1 cellular context compared by ENCODE assay signal in the genomic region with DNA sequence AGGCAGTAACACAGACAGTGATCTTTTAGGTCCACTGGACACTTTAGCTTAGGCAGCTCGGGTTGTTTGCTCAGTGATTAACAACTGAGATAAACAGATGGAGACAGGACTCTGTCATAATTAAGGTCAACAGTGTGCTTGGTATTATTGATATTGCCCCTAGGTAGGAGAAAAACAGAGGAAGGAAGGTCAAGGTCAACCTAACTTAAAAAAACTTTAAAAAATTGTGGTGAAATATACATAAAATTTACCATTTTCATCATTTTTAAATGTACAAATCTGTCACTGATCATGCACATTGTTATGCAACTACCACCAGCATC.
TF ChIP-seq lines count a peak whose summit lies in the region.

No MANE protein-coding gene starts in this region.

TF ChIP-seq in HepG2, 621 proteins besides CTCF, POLR2A, EP300 and RAD21 (continues in another document):
- TF ChIP-seq FOSL2 (CRISPR knock-in tag; IDR thresholded peaks at IDR 0.05) (peak; percentile 76), ZBTB20 (CRISPR knock-in tag; IDR thresholded peaks at IDR 0.05; ENCODE audit: borderline replicate concordance, low read depth) (peak; percentile 78; the same call in 1 of the 2 replicates), RERE (CRISPR knock-in tag; IDR thresholded peaks at IDR 0.05; ENCODE audit: low read depth) (peak; percentile 82), REST (IDR thresholded peaks at IDR 0.05; ENCODE audit: borderline replicate concordance in 1 of 2, low read depth in 1 of 2, low read length in 2 of 2) (no peak), SKI (IDR thresholded peaks at IDR 0.05; ENCODE audit: partially characterized antibody) (peak; percentile 89), PITX1 (CRISPR knock-in tag; IDR thresholded peaks at IDR 0.05) (peak; percentile 96), ZNF768 (CRISPR knock-in tag; IDR thresholded peaks at IDR 0.05) (no peak), TBL1XR1 (IDR thresholded peaks at IDR 0.05; ENCODE audit: borderline replicate concordance, low read length, partially characterized antibody) (peak; percentile 64), TARDBP (CRISPR knock-in tag; IDR thresholded peaks at IDR 0.05) (peak; percentile 86; the same call in 1 of the 2 replicates), LCORL (IDR thresholded peaks at IDR 0.05) (peak; percentile 11; the same call in 1 of the 2 replicates), LCORL (CRISPR knock-in tag; IDR thresholded peaks at IDR 0.05) (peak; percentile 79), ISL2 (CRISPR knock-in tag; IDR thresholded peaks at IDR 0.05) (peak; percentile 91), THYN1 (CRISPR knock-in tag; IDR thresholded peaks at IDR 0.05; ENCODE audit: borderline replicate concordance, low read depth) (0 out of 2 replicates have a peak, but pooled peaks have one; percentile 33), ZNF550 (CRISPR knock-in tag; IDR thresholded peaks at IDR 0.05; ENCODE audit: borderline replicate concordance) (no peak), ZFP1 (CRISPR knock-in tag; IDR thresholded peaks at IDR 0.05) (0 out of 2 replicates have a peak, but pooled peaks have one; percentile 44), PHF21A (CRISPR knock-in tag; IDR thresholded peaks at IDR 0.05) (peak; percentile 71; the same call in 1 of the 2 replicates), ZMYM3 (CRISPR knock-in tag; IDR thresholded peaks at IDR 0.05) (peak; percentile 28; the same call in 1 of the 2 replicates), SAP130 (CRISPR knock-in tag; IDR thresholded peaks at IDR 0.05; ENCODE audit: low read depth) (peak; percentile 90), YEATS2 (CRISPR knock-in tag; IDR thresholded peaks at IDR 0.05; ENCODE audit: borderline replicate concordance) (no peak), FOXA3 (CRISPR knock-in tag; IDR thresholded peaks at IDR 0.05) (peak; percentile 98), ZSCAN5A (CRISPR knock-in tag; IDR thresholded peaks at IDR 0.05; ENCODE audit: borderline replicate concordance) (peak; percentile 20; the same call in 1 of the 2 replicates), ZMYM4 (CRISPR knock-in tag; IDR thresholded peaks at IDR 0.05) (peak; percentile 62; the same call in 1 of the 2 replicates), CREB1 (IDR thresholded peaks at IDR 0.05) (0 out of 2 replicates have a peak, but pooled peaks have one; percentile 22), CREB1 (CRISPR knock-in tag; IDR thresholded peaks at IDR 0.05) (peak; percentile 73), FOXA1 (IDR thresholded peaks at IDR 0.05) (peak; percentile 92), FOXA1 (CRISPR knock-in tag; IDR thresholded peaks at IDR 0.05) (peak; percentile 97), HOXA5 (CRISPR knock-in tag; IDR thresholded peaks at IDR 0.05) (no peak), CEBPB (IDR thresholded peaks at IDR 0.05; ENCODE audit: borderline replicate concordance, low read depth, low read length) (peak; percentile 35; the same call in 1 of the 2 replicates), HDAC1 (CRISPR knock-in tag; IDR thresholded peaks at IDR 0.05) (peak; percentile 69), RXRA (CRISPR knock-in tag; IDR thresholded peaks at IDR 0.05) (peak; percentile 45; the same call in 1 of the 2 replicates), MIER2 (CRISPR knock-in tag; IDR thresholded peaks at IDR 0.05) (0 out of 2 replicates have a peak, but pooled peaks have one; percentile 49), GATAD2A (CRISPR knock-in tag; IDR thresholded peaks at IDR 0.05) (peak; percentile 91)
- TF ChIP-seq, protein P1, sequence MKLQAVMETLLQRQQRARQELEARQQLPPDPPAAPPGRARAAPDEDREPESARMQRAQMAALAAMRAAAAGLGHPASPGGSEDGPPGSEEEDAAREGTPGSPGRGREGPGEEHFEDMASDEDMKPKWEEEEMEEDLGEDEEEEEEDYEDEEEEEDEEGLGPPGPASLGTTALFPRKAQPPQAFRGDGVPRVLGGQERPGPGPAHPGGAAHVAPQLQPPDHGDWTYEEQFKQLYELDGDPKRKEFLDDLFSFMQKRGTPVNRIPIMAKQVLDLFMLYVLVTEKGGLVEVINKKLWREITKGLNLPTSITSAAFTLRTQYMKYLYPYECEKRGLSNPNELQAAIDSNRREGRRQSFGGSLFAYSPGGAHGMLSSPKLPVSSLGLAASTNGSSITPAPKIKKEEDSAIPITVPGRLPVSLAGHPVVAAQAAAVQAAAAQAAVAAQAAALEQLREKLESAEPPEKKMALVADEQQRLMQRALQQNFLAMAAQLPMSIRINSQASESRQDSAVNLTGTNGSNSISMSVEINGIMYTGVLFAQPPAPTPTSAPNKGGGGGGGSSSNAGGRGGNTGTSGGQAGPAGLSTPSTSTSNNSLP (IDR thresholded peaks at IDR 0.05; ENCODE audit: low read depth, low read length): peak; percentile 96
- TF ChIP-seq, protein P2, sequence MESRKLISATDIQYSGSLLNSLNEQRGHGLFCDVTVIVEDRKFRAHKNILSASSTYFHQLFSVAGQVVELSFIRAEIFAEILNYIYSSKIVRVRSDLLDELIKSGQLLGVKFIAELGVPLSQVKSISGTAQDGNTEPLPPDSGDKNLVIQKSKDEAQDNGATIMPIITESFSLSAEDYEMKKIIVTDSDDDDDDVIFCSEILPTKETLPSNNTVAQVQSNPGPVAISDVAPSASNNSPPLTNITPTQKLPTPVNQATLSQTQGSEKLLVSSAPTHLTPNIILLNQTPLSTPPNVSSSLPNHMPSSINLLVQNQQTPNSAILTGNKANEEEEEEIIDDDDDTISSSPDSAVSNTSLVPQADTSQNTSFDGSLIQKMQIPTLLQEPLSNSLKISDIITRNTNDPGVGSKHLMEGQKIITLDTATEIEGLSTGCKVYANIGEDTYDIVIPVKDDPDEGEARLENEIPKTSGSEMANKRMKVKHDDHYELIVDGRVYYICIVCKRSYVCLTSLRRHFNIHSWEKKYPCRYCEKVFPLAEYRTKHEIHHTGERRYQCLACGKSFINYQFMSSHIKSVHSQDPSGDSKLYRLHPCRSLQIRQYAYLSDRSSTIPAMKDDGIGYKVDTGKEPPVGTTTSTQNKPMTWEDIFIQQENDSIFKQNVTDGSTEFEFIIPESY (CRISPR knock-in tag; IDR thresholded peaks at IDR 0.05): 0 out of 2 replicates have a peak, but pooled peaks have one; percentile 25
- TF ChIP-seq, protein P3, sequence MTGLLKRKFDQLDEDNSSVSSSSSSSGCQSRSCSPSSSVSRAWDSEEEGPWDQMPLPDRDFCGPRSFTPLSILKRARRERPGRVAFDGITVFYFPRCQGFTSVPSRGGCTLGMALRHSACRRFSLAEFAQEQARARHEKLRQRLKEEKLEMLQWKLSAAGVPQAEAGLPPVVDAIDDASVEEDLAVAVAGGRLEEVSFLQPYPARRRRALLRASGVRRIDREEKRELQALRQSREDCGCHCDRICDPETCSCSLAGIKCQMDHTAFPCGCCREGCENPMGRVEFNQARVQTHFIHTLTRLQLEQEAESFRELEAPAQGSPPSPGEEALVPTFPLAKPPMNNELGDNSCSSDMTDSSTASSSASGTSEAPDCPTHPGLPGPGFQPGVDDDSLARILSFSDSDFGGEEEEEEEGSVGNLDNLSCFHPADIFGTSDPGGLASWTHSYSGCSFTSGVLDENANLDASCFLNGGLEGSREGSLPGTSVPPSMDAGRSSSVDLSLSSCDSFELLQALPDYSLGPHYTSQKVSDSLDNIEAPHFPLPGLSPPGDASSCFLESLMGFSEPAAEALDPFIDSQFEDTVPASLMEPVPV (CRISPR knock-in tag; IDR thresholded peaks at IDR 0.05): 0 out of 2 replicates have a peak, but pooled peaks have one; percentile 57
- TF ChIP-seq, protein P4, sequence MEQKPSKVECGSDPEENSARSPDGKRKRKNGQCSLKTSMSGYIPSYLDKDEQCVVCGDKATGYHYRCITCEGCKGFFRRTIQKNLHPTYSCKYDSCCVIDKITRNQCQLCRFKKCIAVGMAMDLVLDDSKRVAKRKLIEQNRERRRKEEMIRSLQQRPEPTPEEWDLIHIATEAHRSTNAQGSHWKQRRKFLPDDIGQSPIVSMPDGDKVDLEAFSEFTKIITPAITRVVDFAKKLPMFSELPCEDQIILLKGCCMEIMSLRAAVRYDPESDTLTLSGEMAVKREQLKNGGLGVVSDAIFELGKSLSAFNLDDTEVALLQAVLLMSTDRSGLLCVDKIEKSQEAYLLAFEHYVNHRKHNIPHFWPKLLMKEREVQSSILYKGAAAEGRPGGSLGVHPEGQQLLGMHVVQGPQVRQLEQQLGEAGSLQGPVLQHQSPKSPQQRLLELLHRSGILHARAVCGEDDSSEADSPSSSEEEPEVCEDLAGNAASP (CRISPR knock-in tag; IDR thresholded peaks at IDR 0.05; ENCODE audit: borderline replicate concordance): peak; percentile 88; the same call in 1 of the 2 replicates
